8 cellular contexts compared by ENCODE assay signal in the genomic region with DNA sequence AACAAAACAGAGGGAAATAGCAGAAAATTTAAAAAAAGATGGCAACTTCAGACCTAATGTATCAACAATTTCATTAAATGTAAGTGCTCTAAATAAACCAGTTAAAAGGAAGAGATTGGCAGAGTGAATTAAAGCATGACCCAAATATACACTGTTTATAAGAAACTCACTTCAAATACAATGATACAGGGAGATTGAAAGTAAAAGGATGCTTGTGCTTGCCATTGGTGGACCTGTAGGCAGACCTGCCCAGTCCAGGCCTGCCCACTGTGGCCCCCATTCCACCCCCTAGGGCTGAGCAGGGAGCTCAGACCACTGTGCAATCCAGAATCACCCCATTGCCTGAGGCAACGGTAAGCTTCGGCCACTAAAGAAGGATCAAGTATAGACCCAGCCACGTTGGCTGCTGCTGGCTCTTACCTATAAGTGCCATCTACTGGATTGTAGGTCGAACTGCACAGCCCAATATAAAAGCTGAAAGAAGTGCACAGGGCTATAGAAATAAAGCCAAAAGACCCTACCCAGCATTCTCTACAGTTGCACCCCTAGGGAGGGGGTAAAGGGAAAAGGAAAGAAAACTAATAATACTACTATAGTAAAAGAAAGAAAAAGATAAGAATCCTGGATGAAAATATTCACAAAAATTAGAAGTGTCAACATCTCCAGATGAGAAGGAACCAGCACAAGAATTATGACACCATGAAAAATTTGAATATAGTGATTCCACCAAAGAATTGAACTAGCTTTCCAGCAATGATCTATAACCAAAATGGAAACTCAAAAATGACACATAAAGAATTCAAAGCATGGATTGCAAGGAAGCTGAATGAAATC. TPM values are rescaled to one million over a fixed set of nuclear protein-coding genes. Genes with fewer than 3 reads are reported as not detected.
DNase-seq lines count a peak whose midpoint lies in the region; ATAC-seq and TF ChIP-seq lines count a peak whose summit lies in the region.

No MANE protein-coding gene starts in this region.

- no peak overlapping the region for H3K4me3 ChIP-seq in endocrine pancreas (ENCODE audit: control insufficient read depth, insufficient read depth, low read length)

- H3K27ac Mint-ChIP-seq in Calu3 (ENCODE audit: unreplicated experiment) (no peak overlapping the region), type B pancreatic cell (no peak overlapping the region)

- TF ChIP-seq CTCF in Calu3 (IDR thresholded peaks at IDR 0.05; ENCODE audit: unreplicated experiment) (peak; percentile 65), type B pancreatic cell (conservative IDR thresholded peaks at IDR 0.05) (peak; percentile 87)

- H3K27me3 Mint-ChIP-seq in Calu3 (ENCODE audit: unreplicated experiment) (peaks cover 41% of the 10 kb centered on the region), type B pancreatic cell (peaks cover 19% of the 10 kb centered on the region)

- H3K9me3 Mint-ChIP-seq in Calu3 (ENCODE audit: low read depth, unreplicated experiment): no peaks in the 10 kb centered on the region
- no peaks in the 10 kb centered on the region for H3K9me3 Mint-ChIP-seq in type B pancreatic cell

- H3K4me3 Mint-ChIP-seq in Calu3 (ENCODE audit: low read depth, unreplicated experiment) (no peak overlapping the region), type B pancreatic cell (no peak overlapping the region)

- ATAC-seq in GM19395 (IDR thresholded peaks at IDR 0.05; ENCODE audit: unreplicated experiment): peak; percentile 89
- peak; percentile 93 for ATAC-seq in HG03378 (IDR thresholded peaks at IDR 0.05; ENCODE audit: unreplicated experiment)

- no peaks in the 10 kb centered on the region for H3K9me3 ChIP-seq in endocrine pancreas (ENCODE audit: control insufficient read depth, low read length)

- H3K9ac ChIP-seq in endocrine pancreas (ENCODE audit: control insufficient read depth, insufficient read depth, low read length): peak overlapping the region; percentile 4

- H3K27me3 ChIP-seq in endocrine pancreas (ENCODE audit: control insufficient read depth, insufficient read depth, low read length): no peaks in the 10 kb centered on the region

- intact Hi-C loops in Calu3 (cut with micrococcal nuclease; ENCODE audit: unreplicated experiment): loop anchor here (1.0 to 5.0 kb wide), 2 partner anchors 685 to 727 kb away; no protein-coding TSS in a partner anchor

- no peaks in the 10 kb centered on the region for H3K4me1 ChIP-seq in endocrine pancreas (ENCODE audit: control insufficient read depth, insufficient read depth, low read length)

- no TSS peak for BruUV-seq in Calu3 (replicated peaks; lab: Mats Ljungman, UMichigan)

- no peaks in the 10 kb centered on the region for H3K36me3 ChIP-seq in endocrine pancreas (ENCODE audit: control insufficient read depth, insufficient read depth, low read length)

- no peaks in the 10 kb centered on the region for H3K4me1 Mint-ChIP-seq in Calu3 (ENCODE audit: low read depth, unreplicated experiment)
- no peaks in the 10 kb centered on the region for H3K4me1 Mint-ChIP-seq in type B pancreatic cell (ENCODE audit: unreplicated experiment)

- DNase-seq in Calu3 (peak; percentile 35), NCI-H446 treated with DMSO at 0.1 percent for 48 hours (lab: John Stamatoyannopoulos, UW) (peak; percentile 25), myocyte (ENCODE audit: low read depth) (peak; percentile 35), type B pancreatic cell (ENCODE audit: extremely low spot score, unreplicated experiment) (no peak)
- peak; percentile 39 for DNase-seq in activated CD4-positive, alpha-beta T cell treated with anti-CD3 and anti-CD28 coated beads for 48 hours

- H3K36me3 Mint-ChIP-seq in Calu3 (ENCODE audit: insufficient read depth, unreplicated experiment) (no peaks in the 10 kb centered on the region), type B pancreatic cell (no peaks in the 10 kb centered on the region)

- CTCF ChIA-PET in Calu3 (lab: Charles Lee): interaction anchor here (1.1 to 1.7 kb wide), 3 partner anchors 387 to 727 kb away, joined by 3 to 12 read pairs (median 5); no protein-coding TSS in a partner anchor

RNA-seq across cellular contexts. Expression of a gene that starts 36.1 kb away (rescaled TPM):
- 151 and 156 TPM in 2 replicates for total RNA-seq in Calu3 (2022)
- 262 and 290 TPM in 2 replicates for total RNA-seq in myocyte
- polyA plus RNA-seq in myocyte (2012): 261 TPM
- 150 and 158 TPM in 2 replicates for total RNA-seq in type B pancreatic cell (ENCODE audit: low replicate concordance)

RNA-seq across cellular contexts. Expression of a gene that starts 37.2 kb away (rescaled TPM):
- total RNA-seq in Calu3 (2022) (13.7 and 13.9 TPM in 2 replicates), myocyte (9.6 and 10.7 TPM in 2 replicates), type B pancreatic cell (ENCODE audit: low replicate concordance) (18.2 and 20.8 TPM in 2 replicates)
- polyA plus RNA-seq in myocyte (2012): 10.0 TPM
